In genomic region chr2:149023091-149023490, GRCh38 we compare ENCODE assay signal across 27 cellular contexts. TPM values are rescaled to one million over a fixed set of nuclear protein-coding genes. Genes with fewer than 3 reads are reported as not detected.
A peak's percentile ranks its signal among the peaks of the same experiment; 100 is the strongest.
DNase-seq lines count a peak whose midpoint lies in the region; ATAC-seq, FAIRE-seq and TF ChIP-seq lines count a peak whose summit lies in the region.
"Had no signal": no experiment of that assay in that cellular context is flagged by ENCODE, and none has a peak within 500 bp of the region (broad histone marks: within the 10 kb centered on the region; RNA-seq: fewer than 3 reads in every experiment).

No MANE protein-coding gene starts in this region.

- H3K27me3 ChIP-seq in DOHH2 (ENCODE audit: control insufficient read depth, low read length) (no peaks in the 10 kb centered on the region), MM.1S (replicated peaks; ENCODE audit: insufficient read depth, low read length) (no peaks in the 10 kb centered on the region), GM12878 (replicated peaks in 1 of 2; ENCODE audit: control insufficient read depth in 2 of 2, insufficient read depth in 2 of 2, low read length in 1 of 2) (no peaks in the 10 kb centered on the region)

- TF ChIP-seq RAD21 in GM12878 (IDR thresholded peaks at IDR 0.05; ENCODE audit: insufficient read depth, low read depth, low read length): no peak

- CTCF ChIA-PET in GM12878 (lab: Yijun Ruan, JAX): interaction anchor here (18.7 kb wide), 1 partner anchor 11 kb away, joined by 508 read pairs; the partner anchor contains the start of gene LYPD6B

- no peaks in the 10 kb centered on the region for H3K9me3 Mint-ChIP-seq in stimulated activated naive B cell treated with anti-CD40 and anti-IgM and Interleukin-4, amounts not matched to agents 10 μg/mL and 1 μg/mL and 100 μg/mL, for 72 hours
- H3K9me3 Mint-ChIP-seq: CD8-positive, alpha-beta memory T cell; GM23338; T-helper 1 cell treated with Interleukin-12 subunit alpha and Interleukin-12 subunit beta and Interleukin-4 antibody, amounts not matched to agents 30 μg/mL and 1 μg/mL, for 36 hours had no signal

- TF ChIP-seq CTCF in DOHH2 (IDR thresholded peaks at IDR 0.05; ENCODE audit: low read depth, low read length, poor library complexity, severe bottlenecking) (no peak), MM.1S (IDR thresholded peaks at IDR 0.05; ENCODE audit: low read length) (no peak), GM12878 (IDR thresholded peaks at IDR 0.05 in 2 of 3, conservative IDR thresholded peaks at IDR 0.05 in 1 of 3; ENCODE audit: control insufficient read depth in 2 of 3, extremely low read depth in 1 of 3, insufficient read depth in 1 of 3, low read depth in 3 of 3, low read length in 3 of 3) (no peak)

- WGBS in GM12878 (ENCODE audit: insufficient coverage, insufficient replicate concordance, low lambda C conversion rate, missing lambda C conversion rate): 1% methylated on average over 6 of the region's 6 CpGs

- H3F3A ChIP-seq in DOHH2 (ENCODE audit: control insufficient read depth, insufficient read depth) (peaks cover 35% of the 10 kb centered on the region), MM.1S (ENCODE audit: insufficient read depth, low read length) (peaks cover 33% of the 10 kb centered on the region)

- peak overlapping the region; percentile 96 for H3K4me2 ChIP-seq in DOHH2 (ENCODE audit: low read length)
- peak overlapping the region; percentile 63 for H3K4me2 ChIP-seq in MM.1S (ENCODE audit: low read depth, low read length)
- no peak overlapping the region for H3K4me2 ChIP-seq in GM12878 (ENCODE audit: control insufficient read depth, insufficient read depth)
- H3K4me2 ChIP-seq: GM23338 had no signal

- H3K4me3 ChIP-seq in DOHH2 (ENCODE audit: low read length): peak overlapping the region; percentile 51
- no peak overlapping the region for H3K4me3 ChIP-seq in MM.1S (ENCODE audit: low read length)
- no peak overlapping the region for H3K4me3 ChIP-seq in GM12878
- H3K4me3 ChIP-seq: GM23338, HAP-1 had no signal

- H3K9me3 ChIP-seq in DOHH2 (ENCODE audit: control insufficient read depth, insufficient read depth, low read length) (no peaks in the 10 kb centered on the region), MM.1S (replicated peaks; ENCODE audit: insufficient read depth, low read length) (no peaks in the 10 kb centered on the region), GM12878 (replicated peaks; ENCODE audit: control insufficient read depth, insufficient read depth, low read length) (no peaks in the 10 kb centered on the region)
- H3K9me3 ChIP-seq: HAP-1 had no signal

- H3K4me1 ChIP-seq in DOHH2 (ENCODE audit: control insufficient read depth, low read length): peaks cover 98% of the 10 kb centered on the region
- H3K4me1 ChIP-seq in MM.1S (ENCODE audit: low read length): peaks cover 46% of the 10 kb centered on the region
- peaks cover 46% of the 10 kb centered on the region for H3K4me1 ChIP-seq in GM12878 (ENCODE audit: control insufficient read depth, insufficient read depth, low read length)

- SMC1A ChIA-PET in GM12878 (lab: Charles Lee; ENCODE audit: uncharacterized antibody, unreplicated experiment): interaction anchor here (0.6 to 14.0 kb wide), 3 partner anchors 9 to 564 kb away, joined by 3 to 327 read pairs (median 3); partner anchors contain the start of genes LYPD6B and MMADHC

- H3K79me2 ChIP-seq in DOHH2 (ENCODE audit: control insufficient read depth, low read length) (0 out of 2 replicates have a peak, but pooled peaks cover 2% of the 10 kb centered on the region), MM.1S (ENCODE audit: low read length) (no peaks in the 10 kb centered on the region), GM12878 (ENCODE audit: control insufficient read depth, insufficient read depth, low read length) (no peaks in the 10 kb centered on the region)

- no peak for FAIRE-seq in GM12878 (lab: Jason Lieb, UNC)

- BruUV-seq in GM12878 (replicated peaks; lab: Mats Ljungman, UMichigan): no TSS peak

- ATAC-seq in GM12878 (no peak), HG03097 (IDR thresholded peaks at IDR 0.05; ENCODE audit: low FRiP score, unreplicated experiment) (no peak)
- ATAC-seq in stimulated activated naive B cell treated with anti-CD40 and anti-IgM and Interleukin-4, amounts not matched to agents 10 μg/mL and 1 μg/mL and 100 μg/mL, for 72 hours (replicated peaks): no peak
- ATAC-seq: GM23338, PC-3 had no signal

- no peak overlapping the region for H3K9ac ChIP-seq in MM.1S (ENCODE audit: low read length)
- H3K9ac ChIP-seq in GM12878 (ENCODE audit: control insufficient read depth, insufficient read depth, low read length): no peak overlapping the region

- H3K27me3 Mint-ChIP-seq in stimulated activated naive B cell treated with anti-CD40 and anti-IgM and Interleukin-4, amounts not matched to agents 10 μg/mL and 1 μg/mL and 100 μg/mL, for 72 hours: peaks cover 0 to 2% of the 10 kb centered on the region in 2 donors
- H3K27me3 Mint-ChIP-seq: CD8-positive, alpha-beta memory T cell had no signal

- peak overlapping the region; percentile 100 for H3K27ac ChIP-seq in DOHH2 (ENCODE audit: low read depth, low read length)
- H3K27ac ChIP-seq in MM.1S (ENCODE audit: low read length): peak overlapping the region; percentile 86; the same call in 1 of the 2 replicates
- peak overlapping the region; percentile 99 for H3K27ac ChIP-seq in GM12878 (ENCODE audit: control insufficient read depth, insufficient read depth)

- intact Hi-C loops in GM12878 (cut with micrococcal nuclease; ENCODE audit: unreplicated experiment): no loop called here

- H3K4me1 Mint-ChIP-seq in stimulated activated naive B cell treated with anti-CD40 and anti-IgM and Interleukin-4, amounts not matched to agents 10 μg/mL and 1 μg/mL and 100 μg/mL, for 72 hours: peaks cover 11 to 14% of the 10 kb centered on the region in 2 donors
- H3K4me1 Mint-ChIP-seq: CD8-positive, alpha-beta memory T cell had no signal

- in situ Hi-C loops in GM12878 (cut with MboI): no loop called here

- no peak overlapping the region for H3K4me3 Mint-ChIP-seq in stimulated activated naive B cell treated with anti-CD40 and anti-IgM and Interleukin-4, amounts not matched to agents 10 μg/mL and 1 μg/mL and 100 μg/mL, for 72 hours
- H3K4me3 Mint-ChIP-seq: CD8-positive, alpha-beta memory T cell; GM23338; T-helper 1 cell treated with Interleukin-12 subunit alpha and Interleukin-12 subunit beta and Interleukin-4 antibody, amounts not matched to agents 30 μg/mL and 1 μg/mL, for 36 hours had no signal

- RAD21 ChIA-PET in GM12878 (lab: Charles Lee; ENCODE audit: unreplicated experiment): no interaction called here

- TF ChIP-seq EP300 in GM12878 (IDR thresholded peaks at IDR 0.05; ENCODE audit: borderline replicate concordance in 1 of 2, control insufficient read depth in 1 of 2, low read depth in 2 of 2, low read length in 2 of 2): no peak

- H2AFZ ChIP-seq in MM.1S (ENCODE audit: low read length) (peak overlapping the region; percentile 60), GM12878 (ENCODE audit: control insufficient read depth, low read depth, low read length) (peak overlapping the region; percentile 63)
- H2AFZ ChIP-seq: GM23338 had no signal

- H3K36me3 ChIP-seq in DOHH2 (ENCODE audit: control insufficient read depth, low read length) (no peaks in the 10 kb centered on the region; the same call in 1 of the 2 replicates), MM.1S (replicated peaks; ENCODE audit: insufficient read depth, low read length) (no peaks in the 10 kb centered on the region), GM12878 (ENCODE audit: control insufficient read depth in 2 of 2, insufficient read depth in 2 of 2, low read length in 1 of 2) (no peaks in the 10 kb centered on the region)
- H3K36me3 ChIP-seq: HAP-1 had no signal

- POLR2A ChIA-PET in GM12878 (lab: Charles Lee): no interaction called here

- TF ChIP-seq POLR2A in GM12878 (IDR thresholded peaks at IDR 0.05; ENCODE audit: low read depth, low read length): no peak

- H4K20me1 ChIP-seq in DOHH2 (ENCODE audit: control insufficient read depth, insufficient read depth, low read depth, low read length): no peaks in the 10 kb centered on the region
- H4K20me1 ChIP-seq in MM.1S (ENCODE audit: insufficient read depth, low read length): no peaks in the 10 kb centered on the region
- H4K20me1 ChIP-seq in GM12878 (ENCODE audit: control insufficient read depth, insufficient read depth): no peaks in the 10 kb centered on the region

- H3K9me2 ChIP-seq in DOHH2 (replicated peaks; ENCODE audit: control insufficient read depth, low read length) (no peaks in the 10 kb centered on the region), MM.1S (replicated peaks; ENCODE audit: insufficient read depth, low read length) (no peaks in the 10 kb centered on the region)

- no peaks in the 10 kb centered on the region for H3K36me3 Mint-ChIP-seq in stimulated activated naive B cell treated with anti-CD40 and anti-IgM and Interleukin-4, amounts not matched to agents 10 μg/mL and 1 μg/mL and 100 μg/mL, for 72 hours

- H3K27ac Mint-ChIP-seq in stimulated activated naive B cell treated with anti-CD40 and anti-IgM and Interleukin-4, amounts not matched to agents 10 μg/mL and 1 μg/mL and 100 μg/mL, for 72 hours: peak overlapping the region; percentile 62
- H3K27ac Mint-ChIP-seq: GM23338; T-helper 1 cell treated with Interleukin-12 subunit alpha and Interleukin-12 subunit beta and Interleukin-4 antibody, amounts not matched to agents 30 μg/mL and 1 μg/mL, for 36 hours had no signal

- DNase-seq in MM.1S: peak; percentile 51
- DNase-seq in GM12878 (ENCODE audit: low read depth, low spot score): no peak
- no peak for DNase-seq in stimulated activated naive B cell treated with anti-CD40 and anti-IgM and Interleukin-4, amounts not matched to agents 10 μg/mL and 1 μg/mL and 100 μg/mL, for 72 hours
- DNase-seq in DMS114 treated with DMSO at 0.1 percent for 48 hours (lab: John Stamatoyannopoulos, UW; ENCODE audit: unreplicated experiment): no peak
- DNase-seq in occipital lobe (lab: John Stamatoyannopoulos, UW): no peak
- DNase-seq: C1 segment of cervical spinal cord; CD8-positive, alpha-beta memory T cell; DMS53; EL; GF-D8; Kasumi-1; NCI-H1092; NCI-H146; NCI-H2029 treated with DMSO at 0.1 percent for 48 hours; NCI-H2171; NCI-H345; NCI-H524; NCI-H82; PC-3; Right ventricle myocardium superior had no signal

RNA-seq across cellular contexts. Expression of gene LYPD6B, which starts 15.4 kb away (rescaled TPM):
- 4.2 and 4.3 TPM in 2 replicates for total RNA-seq in GM12878 (2013; cell fraction: nucleolus; rRNA removed)
- total RNA-seq in GM12878 (2014; rRNA removed) (2.8 and 4.8 TPM in 2 replicates), GM12878 (2014; rRNA removed; fragmentation: Illumina TruSeq; extraction: Trizol) (4.5 and 4.6 TPM in 2 replicates), GM12878 (2021) (1.9 and 3.3 TPM in 2 replicates), occipital lobe (12.5 TPM)
- 6.9 TPM for polyA plus RNA-seq in GM12878 (2011; ENCODE audit: low read depth)
- polyA plus RNA-seq in GM12878 (2011; rRNA removed) (1.0 TPM in 2 replicates), GM12878 (2014; fragmentation: Illumina TruSeq; extraction: Trizol) (5.9 and 6.6 TPM in 2 replicates), GM12878 (2014; fragmentation: Nextera tagmentation; extraction: Ambion mirVana) (1 to 10 TPM; 3.4 to 5.2 TPM), GM12878 (2014; rRNA removed) (2.7 and 3.6 TPM in 2 replicates), GM12878 (2016; fragmentation: Nextera tagmentation; extraction: Ambion mirVana) (1 to 10 TPM; 5.8 to 5.9 TPM)
- 0.85 and 1.2 TPM in 2 replicates for polyA plus RNA-seq in GM12878 (2011; cell fraction: cytosol; rRNA removed)
- 1.9 and 2.8 TPM in 2 replicates for polyA plus RNA-seq in GM12878 (2011; cell fraction: nucleus; rRNA removed)
- 5.0 and 11.3 TPM in 2 replicates for polyA plus RNA-seq in GM12878 (2012)
- 0.36 and 1.2 TPM in 2 replicates for polyA minus RNA-seq in GM12878 (2011; rRNA and poly(A)+ RNA removed)
- polyA minus RNA-seq in GM12878 (2011; cell fraction: cytosol; rRNA and poly(A)+ RNA removed): not detected in 2 replicates
- 0.60 TPM in 1 of 2 replicates, not detected in the other for polyA minus RNA-seq in GM12878 (2011; cell fraction: nucleus; rRNA and poly(A)+ RNA removed)
- total RNA-seq: A673; CD8-positive, alpha-beta memory T cell; Right ventricle myocardium superior; SK-MEL-5 had no signal
- polyA plus RNA-seq: CD8-positive, alpha-beta memory T cell had no signal
